ENCODE assay signal across 8 cellular contexts in genomic region chr3:157493627-157494550, GRCh38. TPM values are rescaled to one million over a fixed set of nuclear protein-coding genes. Genes with fewer than 3 reads are reported as not detected.
DNase-seq lines count a peak whose midpoint lies in the region; ATAC-seq, FAIRE-seq and TF ChIP-seq lines count a peak whose summit lies in the region.

No MANE protein-coding gene starts in this region.

- no peaks in the 10 kb centered on the region for H3K4me1 ChIP-seq in lower lobe of right lung

- H3K36me3 ChIP-seq in bronchial epithelial cell (ENCODE audit: control insufficient read depth, insufficient read depth, low read length): no peaks in the 10 kb centered on the region
- H3K36me3 ChIP-seq in lower lobe of right lung: no peaks in the 10 kb centered on the region

- no peak overlapping the region for H3K4me3 ChIP-seq in bronchial epithelial cell (ENCODE audit: low read depth, low read length)
- H3K4me3 ChIP-seq in lower lobe of right lung: no peak overlapping the region

- intact Hi-C loops in lower lobe of right lung (cut with DNase I): no loop called here

- no peak overlapping the region for H3K27ac ChIP-seq in lower lobe of right lung

- peak; percentile 60 for FAIRE-seq in A204.1 (lab: Jason Lieb, UNC)
- FAIRE-seq in bronchial epithelial cell (lab: Jason Lieb, UNC): no peak

- DNase-seq in NCI-H2196 treated with DMSO at 0.1 percent for 48 hours (lab: John Stamatoyannopoulos, UW; ENCODE audit: unreplicated experiment) (peak; percentile 20), bronchial epithelial cell (ENCODE audit: low read depth) (peak; percentile 55), lower lobe of right lung (no peak), epidermal melanocyte (ENCODE audit: insufficient read length, low spot score) (no peak)
- DNase-seq in activated CD4-positive, alpha-beta T cell treated with anti-CD3 and anti-CD28 coated beads, Interleukin-2, amount 50 U/mL, for 1 hour: no peak

- no peaks in the 10 kb centered on the region for H3K9me3 ChIP-seq in lower lobe of right lung

- TF ChIP-seq CTCF in bronchial epithelial cell (IDR thresholded peaks at IDR 0.05; ENCODE audit: insufficient read depth, low read length, severe bottlenecking): peak; percentile 58
- TF ChIP-seq CTCF in lower lobe of right lung (IDR thresholded peaks at IDR 0.05): peak; percentile 61

- peak; percentile 41 for ATAC-seq in GM18867 (IDR thresholded peaks at IDR 0.05; ENCODE audit: unreplicated experiment)
- peak; percentile 46 to 54 for ATAC-seq in lower lobe of right lung
- ATAC-seq in GM18861 (IDR thresholded peaks at IDR 0.05; ENCODE audit: unreplicated experiment): no peak

- H3K27me3 ChIP-seq in bronchial epithelial cell (ENCODE audit: control insufficient read depth, insufficient read depth, low read length) (no peaks in the 10 kb centered on the region), lower lobe of right lung (ENCODE audit: low read depth) (no peaks in the 10 kb centered on the region)

RNA-seq across cellular contexts. Expression of gene VEPH1, which starts 9.3 kb away (rescaled TPM):
- total RNA-seq in bronchial epithelial cell (0.64 and 1.3 TPM in 2 replicates), lower lobe of right lung (116 TPM)

RNA-seq across cellular contexts. Expression of gene PTX3, which starts 57.2 kb away (rescaled TPM):
- 0.90 and 4.2 TPM in 2 replicates for total RNA-seq in bronchial epithelial cell
- 3.2 TPM for total RNA-seq in lower lobe of right lung

Comparison
In these comparisons a context has a peak if more than half of its experiments do, and no peak if none do; other contexts are left out.
1. DNase-seq: peak in NCI-H2196 treated with DMSO at 0.1 percent for 48 hours (single experiment) and bronchial epithelial cell (single experiment); none in lower lobe of right lung (single experiment), epidermal melanocyte (single experiment) and activated CD4-positive, alpha-beta T cell treated with anti-CD3 and anti-CD28 coated beads, Interleukin-2, amount 50 U/mL, for 1 hour (single experiment).
2. RNA of gene VEPH1, which starts 9.3 kb away (total RNA-seq): 116 TPM in lower lobe of right lung (single experiment); 0.64 to 1.3 TPM in bronchial epithelial cell; every median in the first group is over 10 times any median in the second.